25 cellular contexts compared by ENCODE assay signal in genomic region chr7:98267305-98267704, GRCh38. TPM values are rescaled to one million over a fixed set of nuclear protein-coding genes. Genes with fewer than 3 reads are reported as not detected.
"Had no signal": no experiment of that assay in that cellular context is flagged by ENCODE, and none has a peak within 500 bp of the region (broad histone marks: within the 10 kb centered on the region; RNA-seq: fewer than 3 reads in every experiment).

No MANE protein-coding gene starts in this region.

- H3K36me3 Mint-ChIP-seq: natural killer cell treated with Interleukin-12 subunit alpha and Interleukin-12 subunit beta and Interleukin-15 and Interleukin-18, amount 100 ng/mL, for 72 hours; stimulated activated effector memory CD8-positive, alpha-beta T cell treated with anti-CD3 and anti-CD28 coated beads, Interleukin-12 subunit alpha, Interleukin-12 subunit beta, amount 100 ng/mL, for 72 hours had no signal

- ATAC-seq: left cardiac atrium; natural killer cell treated with Interleukin-12 subunit alpha and Interleukin-12 subunit beta and Interleukin-15 and Interleukin-18, amount 100 ng/mL, for 72 hours; stimulated activated effector memory CD8-positive, alpha-beta T cell treated with anti-CD3 and anti-CD28 coated beads, Interleukin-12 subunit alpha, Interleukin-12 subunit beta, amount 100 ng/mL, for 72 hours had no signal

- H3K27me3 Mint-ChIP-seq: naive B cell; natural killer cell treated with Interleukin-12 subunit alpha and Interleukin-12 subunit beta and Interleukin-15 and Interleukin-18, amount 100 ng/mL, for 72 hours; progenitor cell of endocrine pancreas; stimulated activated naive CD8-positive, alpha-beta T cell treated with anti-CD3 and anti-CD28 coated beads, Interleukin-15, Interleukin-2, amounts not matched to agents 100 ng/mL and 50 ng/mL, for 24 hours had no signal

- H3K27ac Mint-ChIP-seq: mesothelial cell of epicardium; progenitor cell of endocrine pancreas; stimulated activated effector memory CD8-positive, alpha-beta T cell treated with anti-CD3 and anti-CD28 coated beads, Interleukin-12 subunit alpha, Interleukin-12 subunit beta, amount 100 ng/mL, for 72 hours; stimulated activated naive CD8-positive, alpha-beta T cell treated with anti-CD3 and anti-CD28 coated beads, Interleukin-15, Interleukin-2, amounts not matched to agents 100 ng/mL and 50 ng/mL, for 24 hours had no signal

- H3K27me3 ChIP-seq: ovary, right atrium auricular region, right lobe of liver, suprapubic skin, tibial nerve, upper lobe of left lung had no signal

- H3K27ac ChIP-seq: ovary, right atrium auricular region, right lobe of liver, suprapubic skin, tibial nerve, upper lobe of left lung had no signal

- H3K4me3 Mint-ChIP-seq: mesothelial cell of epicardium; naive B cell; natural killer cell treated with Interleukin-12 subunit alpha and Interleukin-12 subunit beta and Interleukin-15 and Interleukin-18, amount 100 ng/mL, for 72 hours; stimulated activated effector memory CD8-positive, alpha-beta T cell treated with anti-CD3 and anti-CD28 coated beads, Interleukin-12 subunit alpha, Interleukin-12 subunit beta, amount 100 ng/mL, for 72 hours; stimulated activated naive CD8-positive, alpha-beta T cell treated with anti-CD3 and anti-CD28 coated beads, Interleukin-15, Interleukin-2, amounts not matched to agents 100 ng/mL and 50 ng/mL, for 24 hours had no signal

- H3K4me1 ChIP-seq: right atrium auricular region, right lobe of liver, suprapubic skin, tibial nerve, upper lobe of left lung had no signal

- H3K36me3 ChIP-seq: ovary, right atrium auricular region, right lobe of liver, upper lobe of left lung had no signal

- DNase-seq: head of caudate nucleus; hippocampal formation; kidney glomerular epithelial cell; left cardiac atrium; mesendoderm; naive B cell; ovary; right lobe of liver; stimulated activated CD4-positive, alpha-beta T cell treated with anti-CD3 and anti-CD28 coated beads, Interleukin-2, amount 100 ng/mL, for 24 hours; stimulated activated CD4-positive, alpha-beta T cell treated with anti-CD3 and anti-CD28 coated beads, Interleukin-4, amount 100 ng/mL, for 1 hour; stimulated activated naive CD4-positive, alpha-beta T cell; upper lobe of left lung had no signal

- H3K9me3 ChIP-seq: ovary, right atrium auricular region, right lobe of liver, suprapubic skin, tibial nerve, upper lobe of left lung had no signal

- H3K4me3 ChIP-seq: lung, ovary, right atrium auricular region, right lobe of liver, smooth muscle cell, suprapubic skin, tibial nerve, upper lobe of left lung had no signal

RNA-seq across cellular contexts. Expression of gene BHLHA15, which starts 56.1 kb away (rescaled TPM):
- total RNA-seq: mesothelial cell of epicardium, mononuclear cell, skeletal muscle tissue, subcutaneous adipose tissue, tibial nerve had no signal
